ENCODE assay signal across 8 cellular contexts in genomic region chr21:42234464-42235241, GRCh38. TPM values are rescaled to one million over a fixed set of nuclear protein-coding genes. Genes with fewer than 3 reads are reported as not detected.
DNase-seq lines count a peak whose midpoint lies in the region; ATAC-seq and TF ChIP-seq lines count a peak whose summit lies in the region.

No MANE protein-coding gene starts in this region.

- H2BK120ac ChIP-seq in trophoblast cell (ENCODE audit: insufficient read depth, low read length, poor library complexity): no peak overlapping the region

- no peaks in the 10 kb centered on the region for H3K27me3 Mint-ChIP-seq in activated naive CD8-positive, alpha-beta T cell

- peak overlapping the region; percentile 58 for H3K14ac ChIP-seq in trophoblast cell (ENCODE audit: low read length)

- H2BK12ac ChIP-seq in trophoblast cell (ENCODE audit: low read length): peak overlapping the region; percentile 56

- TF ChIP-seq CTCF in heart right ventricle (IDR thresholded peaks at IDR 0.05) (no peak), upper lobe of right lung (IDR thresholded peaks at IDR 0.05) (no peak)

- H3K79me2 ChIP-seq in trophoblast cell (ENCODE audit: control insufficient read depth, insufficient read depth, low read length, poor library complexity): no peaks in the 10 kb centered on the region

- H3K27me3 ChIP-seq in heart right ventricle (no peaks in the 10 kb centered on the region), trophoblast cell (ENCODE audit: insufficient read depth, low read length) (no peaks in the 10 kb centered on the region), upper lobe of right lung (no peaks in the 10 kb centered on the region)

- H2AFZ ChIP-seq in trophoblast cell (ENCODE audit: insufficient read depth, low read length, poor library complexity): peak overlapping the region; percentile 66

- H3K27ac ChIP-seq in heart right ventricle (peak overlapping the region; percentile 67 to 93 (median 88)), trophoblast cell (ENCODE audit: low read depth, low read length) (no peak overlapping the region), upper lobe of right lung (peak overlapping the region; percentile 80)

- ATAC-seq in heart right ventricle: peak; percentile 57 to 78 (median 67)
- peak; percentile 78 for ATAC-seq in upper lobe of right lung

- peak; percentile 64 to 68 for DNase-seq in NCI-H2081 (lab: John Stamatoyannopoulos, UW)
- no peak for DNase-seq in NCI-H2081 treated with DMSO at 0.1 percent for 48 hours (lab: John Stamatoyannopoulos, UW)
- peak; percentile 36 for DNase-seq in KBM-7
- peak; percentile 43 for DNase-seq in SKM-1 treated with dmso at 0.1 percent for 144 hours (lab: John Stamatoyannopoulos, UW; ENCODE audit: unreplicated experiment)
- peak; percentile 66 to 82 for DNase-seq in heart right ventricle
- peak; percentile 82 to 91 for DNase-seq in trophoblast cell
- peak; percentile 88 for DNase-seq in upper lobe of right lung

- H3K4me1 ChIP-seq in heart right ventricle (peaks cover 51 to 97% (median 90%) of the 10 kb centered on the region in 9 donors), trophoblast cell (ENCODE audit: control insufficient read depth in 1 of 2, insufficient read depth in 2 of 2, low read length in 2 of 2) (peaks cover 16 to 17% of the 10 kb centered on the region in 2 experiments), upper lobe of right lung (peaks cover 82% of the 10 kb centered on the region)

- no peak overlapping the region for H2BK5ac ChIP-seq in trophoblast cell (ENCODE audit: low read depth, low read length, poor library complexity)

- no peak overlapping the region for H2AK5ac ChIP-seq in trophoblast cell (ENCODE audit: low read length)

- H3K9me3 Mint-ChIP-seq in activated naive CD8-positive, alpha-beta T cell (ENCODE audit: low read depth): no peaks in the 10 kb centered on the region

- H4K12ac ChIP-seq in trophoblast cell (ENCODE audit: low read depth, low read length): no peak overlapping the region

- H3K18ac ChIP-seq in trophoblast cell (ENCODE audit: low read length): no peak overlapping the region

- peak overlapping the region; percentile 71 for H3K4me2 ChIP-seq in trophoblast cell (ENCODE audit: low read length)

- H4K91ac ChIP-seq in trophoblast cell (ENCODE audit: low read depth, low read length): peak overlapping the region; percentile 16

- intact Hi-C loops in heart right ventricle (cut with DNase I) (loop anchor here in 1 of 10 donors (5.0 kb wide), 1 partner anchor 67 kb away; no protein-coding TSS in a partner anchor), upper lobe of right lung (cut with DNase I) (no loop called here)

- H3K27ac Mint-ChIP-seq in activated naive CD8-positive, alpha-beta T cell: peak overlapping the region; percentile 87

- H4K8ac ChIP-seq in trophoblast cell (ENCODE audit: low read depth, low read length): no peak overlapping the region

- no peaks in the 10 kb centered on the region for H3K36me3 ChIP-seq in heart right ventricle
- H3K36me3 ChIP-seq in trophoblast cell (ENCODE audit: control insufficient read depth in 1 of 2, insufficient read depth in 2 of 2, low read length in 2 of 2): no peaks in the 10 kb centered on the region
- no peaks in the 10 kb centered on the region for H3K36me3 ChIP-seq in upper lobe of right lung

- H3K4ac ChIP-seq in trophoblast cell (ENCODE audit: low read depth, low read length): no peak overlapping the region

- H3K4me3 ChIP-seq in heart right ventricle (peak overlapping the region in 9 of 10 donors; percentile 42 to 69 (median 56)), trophoblast cell (ENCODE audit: low read depth, low read length) (peak overlapping the region; percentile 49), upper lobe of right lung (peak overlapping the region; percentile 44)

- H3K36me3 Mint-ChIP-seq in activated naive CD8-positive, alpha-beta T cell: peaks cover 3% of the 10 kb centered on the region

- peaks cover 93% of the 10 kb centered on the region for H3K4me1 Mint-ChIP-seq in activated naive CD8-positive, alpha-beta T cell (ENCODE audit: low read depth)

- H3K79me1 ChIP-seq in trophoblast cell (ENCODE audit: low read length): peaks cover 3% of the 10 kb centered on the region

- in situ Hi-C loops in KBM-7 (cut with MboI; ENCODE audit: low pct_unique_long_range_greater_than_20kb, low sequenced_read_pairs): no loop called here

- H3K4me3 Mint-ChIP-seq in activated naive CD8-positive, alpha-beta T cell: peak overlapping the region; percentile 80

- 2% methylated on average over 61 to 73 of the region's 73 CpGs for WGBS in heart right ventricle, 2 donors
- WGBS in trophoblast cell (ENCODE audit: extremely low coverage, insufficient coverage, insufficient read length): no CpG with 5 or more reads among the region's 73 CpGs

- H3K9ac ChIP-seq in trophoblast cell (ENCODE audit: low read length): no peak overlapping the region

- H3K9me3 ChIP-seq in heart right ventricle: no peaks in the 10 kb centered on the region
- H3K9me3 ChIP-seq in trophoblast cell (ENCODE audit: insufficient read depth, low read depth, low read length): no peaks in the 10 kb centered on the region
- no peaks in the 10 kb centered on the region for H3K9me3 ChIP-seq in upper lobe of right lung

- H3K23ac ChIP-seq in trophoblast cell (ENCODE audit: low read length): no peak overlapping the region

RNA-seq across cellular contexts. Expression of gene ABCG1, which starts 15.7 kb away (rescaled TPM):
- 10 to 100 TPM in 7 of 10 donors, 1 to 10 TPM in 3; 5.5 to 26.2 (median 14.6) TPM for total RNA-seq in heart right ventricle
- 10 to 100 TPM; 11.6 to 19.4 TPM for polyA plus RNA-seq in heart right ventricle
- polyA plus RNA-seq in trophoblast cell (2013): 0.70 and 0.99 TPM in 2 replicates
- total RNA-seq in upper lobe of right lung: 62.6 TPM
